ENCODE assay signal across 1 cellular context in genomic region chr7:150958603-150959002, GRCh38.
TF ChIP-seq lines count a peak whose summit lies in the region.

No MANE protein-coding gene starts in this region.

TF ChIP-seq in GM23338, 12 proteins besides CTCF, POLR2A, EP300 and RAD21 (continued from another document):
- TF ChIP-seq ZNF462 (CRISPR knock-in tag; IDR thresholded peaks at IDR 0.05) (no peak), JUNB (IDR thresholded peaks at IDR 0.05; ENCODE audit: unreplicated experiment) (no peak), CREB1 (CRISPR knock-in tag; IDR thresholded peaks at IDR 0.05; ENCODE audit: low read depth) (no peak), ZNF331 (CRISPR knock-in tag; IDR thresholded peaks at IDR 0.05; ENCODE audit: low read depth) (no peak), ZNF114 (CRISPR knock-in tag; IDR thresholded peaks at IDR 0.05) (no peak), EZH2 (IDR thresholded peaks at IDR 0.05; ENCODE audit: low read depth, unreplicated experiment) (no peak), EZH2phosphoT487 (IDR thresholded peaks at IDR 0.05; ENCODE audit: unreplicated experiment) (no peak), POLR2AphosphoS5 (IDR thresholded peaks at IDR 0.05; ENCODE audit: low read depth) (no peak), NANOG (IDR thresholded peaks at IDR 0.05; ENCODE audit: borderline replicate concordance) (no peak), STAT1 (IDR thresholded peaks at IDR 0.05; ENCODE audit: unreplicated experiment) (no peak)
